ENCODE assay signal across 9 cellular contexts in the genomic region with DNA sequence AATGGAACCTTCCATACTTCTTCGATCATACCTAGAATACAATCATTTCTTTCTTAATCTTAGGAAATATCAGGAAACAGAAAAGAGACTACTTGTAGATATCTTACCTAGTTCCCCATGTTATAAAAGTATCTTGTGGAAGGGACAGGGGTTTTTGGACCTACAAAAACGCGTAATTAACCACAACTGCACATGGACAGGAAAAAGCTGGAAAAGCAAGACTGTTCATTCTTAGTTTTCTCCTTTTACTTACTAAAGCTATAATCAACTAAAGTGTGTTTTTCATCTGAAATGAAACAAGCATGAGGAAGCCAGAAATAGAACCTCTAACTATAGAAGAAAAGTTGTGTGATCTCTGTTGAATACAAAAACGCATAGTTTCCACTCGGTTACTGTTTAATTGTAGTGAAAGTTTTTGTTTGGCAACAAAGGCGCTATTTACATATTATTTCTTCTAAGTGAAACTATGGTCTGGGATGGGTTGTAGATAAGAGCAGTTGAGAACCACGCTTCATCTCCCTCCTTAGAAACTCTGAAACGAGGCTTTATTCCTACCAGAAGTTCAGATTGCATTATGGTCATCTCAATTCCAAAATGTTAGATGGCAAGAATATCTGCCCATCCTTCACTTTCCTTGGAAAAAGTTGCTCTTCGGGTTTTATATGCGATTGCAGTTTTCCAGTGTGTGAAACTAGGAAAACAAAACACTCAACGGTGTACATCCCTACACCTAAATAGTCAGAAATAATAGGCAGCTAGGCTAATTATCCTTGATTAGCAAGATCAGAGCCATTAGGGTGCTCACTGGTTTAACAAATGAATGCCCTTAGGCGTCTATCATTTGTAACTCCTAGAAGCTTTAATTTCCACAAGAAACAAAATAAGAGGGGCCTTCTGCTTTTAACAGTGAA. TPM values are rescaled to one million over a fixed set of nuclear protein-coding genes. Genes with fewer than 3 reads are reported as not detected.
DNase-seq lines count a peak whose midpoint lies in the region; ATAC-seq, FAIRE-seq and TF ChIP-seq lines count a peak whose summit lies in the region.
"Had no signal": no experiment of that assay in that cellular context is flagged by ENCODE, and none has a peak within 500 bp of the region (broad histone marks: within the 10 kb centered on the region; RNA-seq: fewer than 3 reads in every experiment).

No MANE protein-coding gene starts in this region.

- H3K9me3 Mint-ChIP-seq in activated naive CD8-positive, alpha-beta T cell treated with anti-CD3 and anti-CD28 coated beads, Interleukin-2, amount 10 ng/mL, durations not matched to agents 7 days and 5 days: no peaks in the 10 kb centered on the region

- peaks cover 14% of the 10 kb centered on the region for H3K36me3 ChIP-seq in HAP-1 (replicated peaks)
- no peaks in the 10 kb centered on the region for H3K36me3 ChIP-seq in lower lobe of right lung
- H3K36me3 ChIP-seq in small intestine (ENCODE audit: control insufficient read depth in 2 of 2, insufficient read depth in 2 of 2, low read length in 2 of 2): no peaks in the 10 kb centered on the region
- H3K36me3 ChIP-seq in prostate gland: no peaks in the 10 kb centered on the region

- H3K4me1 Mint-ChIP-seq in activated naive CD8-positive, alpha-beta T cell treated with anti-CD3 and anti-CD28 coated beads, Interleukin-2, amount 10 ng/mL, durations not matched to agents 7 days and 5 days: peaks cover 34% of the 10 kb centered on the region

- CTCF ChIA-PET in HEK293T (lab: Yijun Ruan, JAX): no interaction called here

- DNase-seq in AG09309 (ENCODE audit: low read depth) (no peak), HAP-1 (ENCODE audit: low spot score in 2 of 2) (peak in 1 of 2 experiments; percentile 86), lower lobe of right lung (no peak), HEK293T (ENCODE audit: extremely low spot score) (no peak), small intestine (no peak), prostate gland (ENCODE audit: low spot score) (no peak), GM19240 (ENCODE audit: insufficient read length, low spot score) (no peak)
- no peak for DNase-seq in activated naive CD8-positive, alpha-beta T cell treated with anti-CD3 and anti-CD28 coated beads, Interleukin-2, amount 10 ng/mL, durations not matched to agents 7 days and 5 days

- TF ChIP-seq CTCF in AG09309 (IDR thresholded peaks at IDR 0.05; ENCODE audit: control insufficient read depth, insufficient read depth, low read depth, low read length, missing control alignments): no peak
- no peak for TF ChIP-seq CTCF in lower lobe of right lung (IDR thresholded peaks at IDR 0.05)
- no peak for TF ChIP-seq CTCF in prostate gland (IDR thresholded peaks at IDR 0.05)

- intact Hi-C loops in lower lobe of right lung (cut with DNase I): no loop called here
- intact Hi-C loops in prostate gland (cut with DNase I): no loop called here

- peaks cover 17% of the 10 kb centered on the region for H3K36me3 Mint-ChIP-seq in activated naive CD8-positive, alpha-beta T cell treated with anti-CD3 and anti-CD28 coated beads, Interleukin-2, amount 10 ng/mL, durations not matched to agents 7 days and 5 days

- H3K27ac ChIP-seq in lower lobe of right lung (peak overlapping the region; percentile 59), small intestine (ENCODE audit: low read depth in 1 of 2, low read length in 1 of 2) (no peak overlapping the region), prostate gland (no peak overlapping the region)

- H3K27ac Mint-ChIP-seq in activated naive CD8-positive, alpha-beta T cell treated with anti-CD3 and anti-CD28 coated beads, Interleukin-2, amount 10 ng/mL, durations not matched to agents 7 days and 5 days: peak overlapping the region; percentile 81

- in situ Hi-C loops in HAP-1 (cut with MboI; ENCODE audit: low sequenced_read_pairs): no loop called here

- WGBS in small intestine, 3 donors: 31 to 37% (median 37%) methylated on average over 12 of the region's 12 CpGs
- 70% methylated on average over 12 of the region's 12 CpGs for WGBS in prostate gland

- no peak for TF ChIP-seq POLR2A in prostate gland (IDR thresholded peaks at IDR 0.05)

- no peaks in the 10 kb centered on the region for H3K27me3 ChIP-seq in HAP-1 (ENCODE audit: low read depth)
- H3K27me3 ChIP-seq in lower lobe of right lung (ENCODE audit: low read depth): no peaks in the 10 kb centered on the region
- peaks cover 4 to 8% of the 10 kb centered on the region in 2 donors for H3K27me3 ChIP-seq in small intestine (ENCODE audit: control insufficient read depth in 2 of 2, insufficient read depth in 2 of 2, low read length in 2 of 2)
- no peaks in the 10 kb centered on the region for H3K27me3 ChIP-seq in prostate gland (replicated peaks; ENCODE audit: insufficient read depth)

- POLR2A ChIA-PET in activated naive CD8-positive, alpha-beta T cell treated with anti-CD3 and anti-CD28 coated beads, Interleukin-2, amount 10 ng/mL, durations not matched to agents 7 days and 5 days (lab: Charles Lee): interaction anchor here (0.8 kb wide), 1 partner anchor 104 kb away, joined by 4 read pairs; no protein-coding TSS in a partner anchor
- POLR2A ChIA-PET in HEK293T (lab: Yijun Ruan, JAX): interaction anchor here (1.0 to 1.2 kb wide), 2 partner anchors 13 to 56 kb away, joined by 3 read pairs; no protein-coding TSS in a partner anchor

- no peak for FAIRE-seq in small intestine (lab: Jason Lieb, UNC)

- H3K4me1 ChIP-seq in HAP-1: peaks cover 48% of the 10 kb centered on the region
- peaks cover 16% of the 10 kb centered on the region for H3K4me1 ChIP-seq in lower lobe of right lung
- no peaks in the 10 kb centered on the region for H3K4me1 ChIP-seq in small intestine (ENCODE audit: control insufficient read depth in 2 of 2, insufficient read depth in 1 of 2, low read depth in 1 of 2, low read length in 1 of 2)
- no peaks in the 10 kb centered on the region for H3K4me1 ChIP-seq in prostate gland (replicated peaks)

- peaks cover 12% of the 10 kb centered on the region for H3K27me3 Mint-ChIP-seq in activated naive CD8-positive, alpha-beta T cell treated with anti-CD3 and anti-CD28 coated beads, Interleukin-2, amount 10 ng/mL, durations not matched to agents 7 days and 5 days

- peak; percentile 19 for ATAC-seq in activated naive CD8-positive, alpha-beta T cell treated with anti-CD3 and anti-CD28 coated beads, Interleukin-2, amount 10 ng/mL, durations not matched to agents 7 days and 5 days (ENCODE audit: low read depth)
- peak in 1 of 2 donors; percentile 13 for ATAC-seq in lower lobe of right lung
- ATAC-seq: HCT116 had no signal

- peak overlapping the region; percentile 86 for H3K4me3 ChIP-seq in AG09309 (ENCODE audit: control insufficient read depth, low read depth, low read length)
- peak overlapping the region; percentile 62 for H3K4me3 ChIP-seq in HAP-1
- peak overlapping the region; percentile 62 for H3K4me3 ChIP-seq in lower lobe of right lung
- no peak overlapping the region for H3K4me3 ChIP-seq in small intestine (ENCODE audit: low read depth in 1 of 2, low read length in 2 of 2)
- peak overlapping the region in 1 of 2 donors; percentile 25 for H3K4me3 ChIP-seq in prostate gland

- H3K9me3 ChIP-seq in HAP-1 (no peaks in the 10 kb centered on the region), lower lobe of right lung (no peaks in the 10 kb centered on the region), small intestine (ENCODE audit: control insufficient read depth, low read depth) (no peaks in the 10 kb centered on the region), prostate gland (no peaks in the 10 kb centered on the region)

- H3K4me3 Mint-ChIP-seq in activated naive CD8-positive, alpha-beta T cell treated with anti-CD3 and anti-CD28 coated beads, Interleukin-2, amount 10 ng/mL, durations not matched to agents 7 days and 5 days: peak overlapping the region; percentile 87

TF ChIP-seq in HEK293T, 16 proteins besides CTCF, POLR2A, EP300 and RAD21:
- no peak for TF ChIP-seq FOXK2 (IDR thresholded peaks at IDR 0.05)
- no peak for TF ChIP-seq FOXA1 (IDR thresholded peaks at IDR 0.05)
- TF ChIP-seq ARNT (IDR thresholded peaks at IDR 0.05): no peak
- no peak for TF ChIP-seq HDGF (IDR thresholded peaks at IDR 0.05; ENCODE audit: borderline replicate concordance)
TF ChIP-seq in HEK293T: peak in this region for 0.

RNA-seq across cellular contexts. Expression of a gene that starts 1.1 kb away (rescaled TPM):
- total RNA-seq in activated naive CD8-positive, alpha-beta T cell treated with anti-CD3 and anti-CD28 coated beads, Interleukin-2, amount 10 ng/mL, durations not matched to agents 7 days and 5 days: 10 to 100 TPM; 11.6 to 15.8 TPM
- total RNA-seq in lower lobe of right lung (50.6 TPM), prostate gland (10 to 100 TPM in 1 of 2 donors, under 1 TPM in 1; 0.59 to 43.1 TPM)
- polyA plus RNA-seq in small intestine: 1 to 10 TPM in 2 of 3 donors, under 1 TPM in 1; 0.22 to 5.3 (median 2.4) TPM

Comparison
In these comparisons a context has a peak if more than half of its experiments do, and no peak if none do; other contexts are left out.
1. H3K4me3 ChIP-seq: peak in AG09309 (single experiment), HAP-1 (single experiment) and lower lobe of right lung (single experiment); none in small intestine (0 of 2).